ENCODE assay signal across 17 cellular contexts in genomic region chr14:96062506-96062905, GRCh38. TPM values are rescaled to one million over a fixed set of nuclear protein-coding genes. Genes with fewer than 3 reads are reported as not detected.
DNase-seq lines count a peak whose midpoint lies in the region; ATAC-seq and TF ChIP-seq lines count a peak whose summit lies in the region.
"Had no signal": no experiment of that assay in that cellular context is flagged by ENCODE, and none has a peak within 500 bp of the region (broad histone marks: within the 10 kb centered on the region; RNA-seq: fewer than 3 reads in every experiment).

No MANE protein-coding gene starts in this region.

- peaks cover 10% of the 10 kb centered on the region for H3K27me3 Mint-ChIP-seq in activated CD8-positive, alpha-beta T cell treated with anti-CD3 and anti-CD28 coated beads for 36 hours

- H3K4me1 Mint-ChIP-seq in activated CD8-positive, alpha-beta T cell treated with anti-CD3 and anti-CD28 coated beads for 36 hours (ENCODE audit: low read depth) = no peaks in the 10 kb centered on the region

- ATAC-seq in RWPE2 (ENCODE audit: low read depth) (no peak), HG02642 (IDR thresholded peaks at IDR 0.05; ENCODE audit: poor library complexity, unreplicated experiment) (no peak)
- ATAC-seq in activated CD8-positive, alpha-beta T cell treated with anti-CD3 and anti-CD28 coated beads for 36 hours = no peak
- ATAC-seq: CD8-positive, alpha-beta T cell; HepG2 had no signal

- intact Hi-C loops in posterior vena cava (cut with DNase I) = no loop called here
- intact Hi-C loops in activated CD8-positive, alpha-beta T cell treated with anti-CD3 and anti-CD28 coated beads for 36 hours (cut with micrococcal nuclease) = no loop called here

- DNase-seq in RWPE2 (ENCODE audit: low spot score) (peak; percentile 11), islet precursor cell (peak; percentile 44), posterior vena cava (ENCODE audit: low spot score) (peak; percentile 38), H7 (no peak)
- no peak for DNase-seq in stimulated activated naive CD4-positive, alpha-beta T cell treated with Interleukin-2 at 50 U/mL for 16 hours (lab: John Stamatoyannopoulos, UW)
- no peak for DNase-seq in activated CD8-positive, alpha-beta T cell treated with anti-CD3 and anti-CD28 coated beads for 36 hours
- DNase-seq: 8988T; Calu3; CD8-positive, alpha-beta T cell; DMS79 treated with DMSO at 0.1 percent for 48 hours; GF-D8; HCEC 1CT had no signal

- POLR2A ChIA-PET in activated CD8-positive, alpha-beta T cell treated with anti-CD3 and anti-CD28 coated beads for 36 hours (lab: Charles Lee) = no interaction called here

- H3K36me3 ChIP-seq in RWPE2 (ENCODE audit: low read depth) (no peaks in the 10 kb centered on the region), H7 (replicated peaks; ENCODE audit: control insufficient read depth, insufficient read depth, low read length) (no peaks in the 10 kb centered on the region)

- H3K27ac Mint-ChIP-seq in activated CD8-positive, alpha-beta T cell treated with anti-CD3 and anti-CD28 coated beads for 36 hours = no peak overlapping the region
- H3K27ac Mint-ChIP-seq: CD8-positive, alpha-beta T cell; IgD-negative memory B cell had no signal

- TF ChIP-seq CTCF in C4-2B (conservative IDR thresholded peaks at IDR 0.05) (no peak), RWPE2 (IDR thresholded peaks at IDR 0.05; ENCODE audit: poor library complexity, severe bottlenecking) (no peak)
- no peak for TF ChIP-seq CTCF in activated CD8-positive, alpha-beta T cell treated with anti-CD3 and anti-CD28 coated beads for 36 hours (IDR thresholded peaks at IDR 0.05)

- H3K4me3 Mint-ChIP-seq in activated CD8-positive, alpha-beta T cell treated with anti-CD3 and anti-CD28 coated beads for 36 hours = no peak overlapping the region
- H3K4me3 Mint-ChIP-seq: CD8-positive, alpha-beta T cell; IgD-negative memory B cell had no signal

- H3K4me1 ChIP-seq in RWPE2 (ENCODE audit: insufficient read depth, poor library complexity, severe bottlenecking) = no peaks in the 10 kb centered on the region

- no peaks in the 10 kb centered on the region for H3K36me3 Mint-ChIP-seq in activated CD8-positive, alpha-beta T cell treated with anti-CD3 and anti-CD28 coated beads for 36 hours (ENCODE audit: low read depth)
- H3K36me3 Mint-ChIP-seq: CD8-positive, alpha-beta T cell had no signal

- no peaks in the 10 kb centered on the region for H3K9me3 Mint-ChIP-seq in activated CD8-positive, alpha-beta T cell treated with anti-CD3 and anti-CD28 coated beads for 36 hours
- H3K9me3 Mint-ChIP-seq: CD8-positive, alpha-beta T cell; IgD-negative memory B cell had no signal

- H3K4me3 ChIP-seq in RWPE2 (ENCODE audit: severe bottlenecking) (no peak overlapping the region), H7 (ENCODE audit: insufficient read depth, low read depth, low read length) (no peak overlapping the region)
- H3K4me3 ChIP-seq: BLaER1 had no signal

- peak overlapping the region; percentile 74 for H3K27ac ChIP-seq in C4-2B
- no peak overlapping the region for H3K27ac ChIP-seq in RWPE2 (ENCODE audit: poor library complexity, severe bottlenecking)
- H3K27ac ChIP-seq: BLaER1 had no signal

- H3K9me3 ChIP-seq in RWPE2 (ENCODE audit: severe bottlenecking) = no peaks in the 10 kb centered on the region
- H3K9me3 ChIP-seq: BLaER1 had no signal

- CTCF ChIA-PET in activated CD8-positive, alpha-beta T cell treated with anti-CD3 and anti-CD28 coated beads for 36 hours (lab: Charles Lee) = no interaction called here

- H3K27me3 ChIP-seq in RWPE2 (ENCODE audit: insufficient read depth, poor library complexity, severe bottlenecking) (peaks cover 4% of the 10 kb centered on the region), H7 (ENCODE audit: control insufficient read depth, insufficient read depth, low read length) (no peaks in the 10 kb centered on the region)
- H3K27me3 ChIP-seq: BLaER1 had no signal

RNA-seq across cellular contexts. Expression of gene C14orf132, which starts 23.3 kb away (rescaled TPM):
- total RNA-seq in posterior vena cava = 100 to 1,000 TPM in 1 of 2 donors, 10 to 100 TPM in 1; 70.8 to 122 TPM
- total RNA-seq in H7 (2014; rRNA removed; shearing (Covaris generic)) = 12.1 and 12.5 TPM in 2 replicates
- 1 to 10 TPM; 1.6 to 2.3 TPM for total RNA-seq in activated CD8-positive, alpha-beta T cell treated with anti-CD3 and anti-CD28 coated beads for 36 hours

Comparison
In these comparisons a context has a peak if more than half of its experiments do, and no peak if none do; other contexts are left out.
1. DNase-seq: peak in RWPE2 (single experiment), islet precursor cell (single experiment) and posterior vena cava (single experiment); none in H7 (single experiment), stimulated activated naive CD4-positive, alpha-beta T cell treated with Interleukin-2 at 50 U/mL for 16 hours (single experiment) and activated CD8-positive, alpha-beta T cell treated with anti-CD3 and anti-CD28 coated beads for 36 hours (single experiment).